ENCODE assay signal across 30 cellular contexts in genomic region chr17:65307366-65308316, GRCh38.
"Had no signal": no experiment of that assay in that cellular context is flagged by ENCODE, and none has a peak within 500 bp of the region (broad histone marks: within the 10 kb centered on the region; RNA-seq: fewer than 3 reads in every experiment).

No MANE protein-coding gene starts in this region.

- H3K27ac ChIP-seq: brain microvascular endothelial cell, KMS-11, Peyer's patch, WERI-Rb-1 had no signal

- H3K4me3 Mint-ChIP-seq: activated CD4-positive, alpha-beta T cell treated with anti-CD3 and anti-CD28 coated beads, Interleukin-2, amount 10 ng/mL, durations not matched to agents 24 days and 14 days; activated CD8-positive, alpha-beta T cell treated with anti-CD3 and anti-CD28 coated beads for 36 hours; activated naive CD8-positive, alpha-beta T cell treated with anti-CD3 and anti-CD28 coated beads for 36 hours; activated T-cell treated with anti-CD3 and anti-CD28 coated beads, Interleukin-2, amount 50 U/mL, for 72 hours; activated T-helper 17 cell treated with anti-CD3 and anti-CD28 coated beads, Interleukin-2, amount 50 U/mL, for 72 hours had no signal

- H3K36me3 Mint-ChIP-seq: activated naive CD8-positive, alpha-beta T cell treated with anti-CD3 and anti-CD28 coated beads for 36 hours had no signal

- H3K4me1 ChIP-seq: Peyer's patch had no signal

- H3K4me2 ChIP-seq: KMS-11 had no signal

- H3K27me3 ChIP-seq: Peyer's patch had no signal

- DNase-seq: activated CD4-positive, alpha-beta T cell treated with anti-CD3 and anti-CD28 coated beads, Interleukin-2, amount 10 ng/mL, durations not matched to agents 24 days and 14 days; activated CD4-positive, alpha-beta T cell treated with anti-CD3 and anti-CD28 coated beads, Interleukin-2, amount 50 U/mL, for 4 hours; activated CD8-positive, alpha-beta T cell treated with anti-CD3 and anti-CD28 coated beads for 36 hours; activated effector memory CD4-positive, alpha-beta T cell treated with anti-CD3 and anti-CD28 coated beads, Interleukin-2, amount 50 U/mL, for 16 hours; activated naive CD4-positive, alpha-beta T cell; activated naive CD4-positive, alpha-beta T cell treated with anti-CD3 and anti-CD28 coated beads, Interleukin-2, amount 50 U/mL, for 16 hours; activated naive CD8-positive, alpha-beta T cell treated with anti-CD3 and anti-CD28 coated beads for 36 hours; activated T-cell treated with anti-CD3 and anti-CD28 coated beads, Interleukin-2, amount 50 U/mL, for 1 hour; activated T-cell treated with anti-CD3 and anti-CD28 coated beads, Interleukin-2, amount 50 U/mL, for 72 hours; amniotic stem cell; aorta; brain microvascular endothelial cell; central memory CD4-positive, alpha-beta T cell; MM.1S; MV-4-11; NCI-H1092; NCI-H146; NCI-H187; NCI-H2029 treated with DMSO at 0.1 percent for 48 hours; NCI-H345; NCI-H524 treated with DMSO at 0.1 percent for 48 hours; NK-92 treated with Interleukin-12 subunit alpha and Interleukin-12 subunit beta, amount 100 ng/mL, for 24 hours; PC-3; Peyer's patch; RPMI8226; SIG-M5; T1000 had no signal

- H3K9me3 Mint-ChIP-seq: activated CD4-positive, alpha-beta T cell treated with anti-CD3 and anti-CD28 coated beads, Interleukin-2, amount 10 ng/mL, durations not matched to agents 24 days and 14 days; activated CD8-positive, alpha-beta T cell treated with anti-CD3 and anti-CD28 coated beads for 36 hours; activated naive CD8-positive, alpha-beta T cell treated with anti-CD3 and anti-CD28 coated beads for 36 hours; activated T-cell treated with anti-CD3 and anti-CD28 coated beads, Interleukin-2, amount 50 U/mL, for 72 hours; activated T-helper 17 cell treated with anti-CD3 and anti-CD28 coated beads, Interleukin-2, amount 50 U/mL, for 72 hours had no signal

- ATAC-seq: activated CD8-positive, alpha-beta T cell treated with anti-CD3 and anti-CD28 coated beads for 36 hours; activated T-cell treated with anti-CD3 and anti-CD28 coated beads, Interleukin-2, amount 50 U/mL, for 72 hours; activated T-helper 17 cell treated with anti-CD3 and anti-CD28 coated beads, Interleukin-2, amount 50 U/mL, for 72 hours; PC-3 had no signal

- H3K36me3 ChIP-seq: brain microvascular endothelial cell, Peyer's patch, WERI-Rb-1 had no signal

- H3K9me3 ChIP-seq: Peyer's patch had no signal

- H3K4me3 ChIP-seq: Peyer's patch had no signal

- H3K27ac Mint-ChIP-seq: activated CD4-positive, alpha-beta T cell treated with anti-CD3 and anti-CD28 coated beads, Interleukin-2, amount 10 ng/mL, durations not matched to agents 24 days and 14 days; activated CD8-positive, alpha-beta T cell treated with anti-CD3 and anti-CD28 coated beads for 36 hours; activated naive CD8-positive, alpha-beta T cell treated with anti-CD3 and anti-CD28 coated beads for 36 hours; activated T-cell treated with anti-CD3 and anti-CD28 coated beads, Interleukin-2, amount 50 U/mL, for 72 hours; activated T-helper 17 cell treated with anti-CD3 and anti-CD28 coated beads, Interleukin-2, amount 50 U/mL, for 72 hours had no signal

- H3K4me1 Mint-ChIP-seq: activated CD4-positive, alpha-beta T cell treated with anti-CD3 and anti-CD28 coated beads, Interleukin-2, amount 10 ng/mL, durations not matched to agents 24 days and 14 days; activated naive CD8-positive, alpha-beta T cell treated with anti-CD3 and anti-CD28 coated beads for 36 hours; activated T-helper 17 cell treated with anti-CD3 and anti-CD28 coated beads, Interleukin-2, amount 50 U/mL, for 72 hours had no signal

- H3K9ac ChIP-seq: KMS-11 had no signal
